In the genomic region with DNA sequence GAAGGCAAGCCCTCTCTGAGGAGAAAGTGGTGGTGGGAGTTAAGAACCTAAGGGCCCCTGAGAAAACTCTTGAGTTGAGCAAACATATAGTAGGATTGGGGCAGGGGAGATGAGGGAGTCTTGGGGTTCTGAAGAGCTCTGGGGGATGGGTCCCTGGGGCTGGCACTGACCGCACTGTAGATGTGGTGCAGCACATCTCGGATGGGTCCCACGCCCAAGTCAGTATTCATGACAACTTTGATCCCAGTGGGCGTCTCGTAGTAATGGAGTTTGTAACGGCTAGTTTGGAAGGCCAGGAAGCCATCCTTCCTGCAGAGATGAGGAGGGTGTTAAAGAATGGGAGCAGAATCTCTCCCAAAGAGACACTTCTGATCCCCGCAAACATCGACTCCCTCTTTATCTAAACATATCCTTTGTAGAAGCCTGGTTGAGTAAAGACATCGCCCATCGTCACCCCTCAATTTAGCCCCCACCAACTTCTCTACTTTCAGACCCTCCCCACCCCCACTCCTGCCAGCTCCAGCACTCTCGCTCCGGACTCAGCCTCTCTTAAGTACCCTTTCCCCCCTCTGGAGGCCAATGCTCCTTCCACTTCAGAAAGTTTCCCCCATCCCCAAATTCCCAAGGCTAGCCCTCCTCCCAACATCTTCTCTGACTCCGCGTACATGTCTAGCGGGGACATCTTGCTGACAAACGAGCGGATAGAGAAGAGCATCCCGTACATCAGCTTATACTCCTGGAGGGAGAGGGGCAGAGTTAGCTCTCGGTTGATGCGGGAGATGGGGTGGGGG, we compare ENCODE assay signal across 1 cellular context.
TF ChIP-seq lines count a peak whose summit lies in the region.

No MANE protein-coding gene starts in this region.

TF ChIP-seq in GM23338, 12 proteins besides CTCF, POLR2A, EP300 and RAD21 (continued from another document):
- TF ChIP-seq STAT1 (IDR thresholded peaks at IDR 0.05; ENCODE audit: unreplicated experiment): no peak
- TF ChIP-seq CREB1 (CRISPR knock-in tag; IDR thresholded peaks at IDR 0.05; ENCODE audit: low read depth): no peak
- TF ChIP-seq ZNF331 (CRISPR knock-in tag; IDR thresholded peaks at IDR 0.05; ENCODE audit: low read depth): no peak
- TF ChIP-seq, protein P1, sequence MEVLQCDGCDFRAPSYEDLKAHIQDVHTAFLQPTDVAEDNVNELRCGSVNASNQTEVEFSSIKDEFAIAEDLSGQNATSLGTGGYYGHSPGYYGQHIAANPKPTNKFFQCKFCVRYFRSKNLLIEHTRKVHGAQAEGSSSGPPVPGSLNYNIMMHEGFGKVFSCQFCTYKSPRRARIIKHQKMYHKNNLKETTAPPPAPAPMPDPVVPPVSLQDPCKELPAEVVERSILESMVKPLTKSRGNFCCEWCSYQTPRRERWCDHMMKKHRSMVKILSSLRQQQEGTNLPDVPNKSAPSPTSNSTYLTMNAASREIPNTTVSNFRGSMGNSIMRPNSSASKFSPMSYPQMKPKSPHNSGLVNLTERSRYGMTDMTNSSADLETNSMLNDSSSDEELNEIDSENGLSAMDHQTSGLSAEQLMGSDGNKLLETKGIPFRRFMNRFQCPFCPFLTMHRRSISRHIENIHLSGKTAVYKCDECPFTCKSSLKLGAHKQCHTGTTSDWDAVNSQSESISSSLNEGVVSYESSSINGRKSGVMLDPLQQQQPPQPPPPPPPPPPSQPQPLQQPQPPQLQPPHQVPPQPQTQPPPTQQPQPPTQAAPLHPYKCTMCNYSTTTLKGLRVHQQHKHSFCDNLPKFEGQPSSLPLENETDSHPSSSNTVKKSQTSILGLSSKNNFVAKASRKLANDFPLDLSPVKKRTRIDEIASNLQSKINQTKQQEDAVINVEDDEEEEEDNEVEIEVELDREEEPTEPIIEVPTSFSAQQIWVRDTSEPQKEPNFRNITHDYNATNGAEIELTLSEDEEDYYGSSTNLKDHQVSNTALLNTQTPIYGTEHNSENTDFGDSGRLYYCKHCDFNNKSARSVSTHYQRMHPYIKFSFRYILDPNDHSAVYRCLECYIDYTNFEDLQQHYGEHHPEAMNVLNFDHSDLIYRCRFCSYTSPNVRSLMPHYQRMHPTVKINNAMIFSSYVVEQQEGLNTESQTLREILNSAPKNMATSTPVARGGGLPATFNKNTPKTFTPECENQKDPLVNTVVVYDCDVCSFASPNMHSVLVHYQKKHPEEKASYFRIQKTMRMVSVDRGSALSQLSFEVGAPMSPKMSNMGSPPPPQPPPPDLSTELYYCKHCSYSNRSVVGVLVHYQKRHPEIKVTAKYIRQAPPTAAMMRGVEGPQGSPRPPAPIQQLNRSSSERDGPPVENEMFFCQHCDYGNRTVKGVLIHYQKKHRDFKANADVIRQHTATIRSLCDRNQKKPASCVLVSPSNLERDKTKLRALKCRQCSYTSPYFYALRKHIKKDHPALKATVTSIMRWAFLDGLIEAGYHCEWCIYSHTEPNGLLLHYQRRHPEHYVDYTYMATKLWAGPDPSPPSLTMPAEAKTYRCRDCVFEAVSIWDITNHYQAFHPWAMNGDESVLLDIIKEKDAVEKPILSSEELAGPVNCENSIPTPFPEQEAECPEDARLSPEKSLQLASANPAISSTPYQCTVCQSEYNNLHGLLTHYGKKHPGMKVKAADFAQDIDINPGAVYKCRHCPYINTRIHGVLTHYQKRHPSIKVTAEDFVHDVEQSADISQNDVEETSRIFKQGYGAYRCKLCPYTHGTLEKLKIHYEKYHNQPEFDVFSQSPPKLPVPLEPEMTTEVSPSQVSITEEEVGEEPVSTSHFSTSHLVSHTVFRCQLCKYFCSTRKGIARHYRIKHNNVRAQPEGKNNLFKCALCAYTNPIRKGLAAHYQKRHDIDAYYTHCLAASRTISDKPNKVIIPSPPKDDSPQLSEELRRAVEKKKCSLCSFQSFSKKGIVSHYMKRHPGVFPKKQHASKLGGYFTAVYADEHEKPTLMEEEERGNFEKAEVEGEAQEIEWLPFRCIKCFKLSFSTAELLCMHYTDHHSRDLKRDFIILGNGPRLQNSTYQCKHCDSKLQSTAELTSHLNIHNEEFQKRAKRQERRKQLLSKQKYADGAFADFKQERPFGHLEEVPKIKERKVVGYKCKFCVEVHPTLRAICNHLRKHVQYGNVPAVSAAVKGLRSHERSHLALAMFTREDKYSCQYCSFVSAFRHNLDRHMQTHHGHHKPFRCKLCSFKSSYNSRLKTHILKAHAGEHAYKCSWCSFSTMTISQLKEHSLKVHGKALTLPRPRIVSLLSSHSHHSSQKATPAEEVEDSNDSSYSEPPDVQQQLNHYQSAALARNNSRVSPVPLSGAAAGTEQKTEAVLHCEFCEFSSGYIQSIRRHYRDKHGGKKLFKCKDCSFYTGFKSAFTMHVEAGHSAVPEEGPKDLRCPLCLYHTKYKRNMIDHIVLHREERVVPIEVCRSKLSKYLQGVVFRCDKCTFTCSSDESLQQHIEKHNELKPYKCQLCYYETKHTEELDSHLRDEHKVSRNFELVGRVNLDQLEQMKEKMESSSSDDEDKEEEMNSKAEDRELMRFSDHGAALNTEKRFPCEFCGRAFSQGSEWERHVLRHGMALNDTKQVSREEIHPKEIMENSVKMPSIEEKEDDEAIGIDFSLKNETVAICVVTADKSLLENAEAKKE (CRISPR knock-in tag; IDR thresholded peaks at IDR 0.05): no peak
- TF ChIP-seq ETS1 (IDR thresholded peaks at IDR 0.05): no peak
- no peak for TF ChIP-seq ZNF114 (CRISPR knock-in tag; IDR thresholded peaks at IDR 0.05)
- TF ChIP-seq POLR2AphosphoS5 (IDR thresholded peaks at IDR 0.05; ENCODE audit: low read depth): no peak
- no peak for TF ChIP-seq REST (IDR thresholded peaks at IDR 0.05; ENCODE audit: unreplicated experiment)
- TF ChIP-seq NANOG (IDR thresholded peaks at IDR 0.05; ENCODE audit: borderline replicate concordance): no peak
